ENCODE assay signal across 8 cellular contexts in the genomic region with DNA sequence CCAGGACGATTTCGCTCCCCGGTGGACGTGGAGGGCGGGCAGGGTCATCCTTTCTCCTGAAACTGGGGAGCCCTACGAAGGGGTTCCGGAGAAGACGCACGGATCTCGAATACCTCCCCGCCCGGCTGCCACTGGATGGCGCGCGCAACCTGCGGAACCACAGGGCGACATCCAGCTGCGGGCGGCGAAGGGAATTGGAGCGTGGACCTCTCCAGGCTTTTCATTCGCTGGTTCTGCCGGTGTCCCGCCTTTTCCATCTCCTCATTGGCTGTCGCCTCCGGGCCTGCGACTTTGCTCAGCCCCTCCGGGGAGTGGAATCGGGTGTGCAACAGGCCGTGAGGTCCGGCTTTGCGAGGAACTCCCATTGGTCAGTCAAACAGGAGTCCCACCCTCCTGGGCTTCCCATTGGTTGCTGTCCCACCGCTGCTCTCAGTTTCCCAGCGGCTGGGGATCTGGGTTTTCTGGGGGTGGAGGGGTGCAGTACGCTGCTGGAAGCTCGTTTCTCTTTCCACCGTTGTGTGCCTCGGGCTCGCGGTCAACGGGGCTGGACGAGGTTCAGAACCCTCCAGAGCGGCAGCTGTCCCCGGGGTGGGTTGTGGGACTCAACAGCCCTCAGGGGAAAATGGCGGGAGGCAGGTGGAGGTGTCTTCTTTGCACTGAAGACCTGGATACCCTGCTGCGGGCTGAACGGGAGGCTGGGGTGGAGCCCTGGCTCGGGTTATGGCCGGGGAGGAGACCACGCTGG. TPM values are rescaled to one million over a fixed set of nuclear protein-coding genes. Genes with fewer than 3 reads are reported as not detected.
DNase-seq lines count a peak whose midpoint lies in the region; ATAC-seq and TF ChIP-seq lines count a peak whose summit lies in the region.

No MANE protein-coding gene starts in this region.

- H3K4me3 ChIP-seq in A673 (ENCODE audit: low read depth, low read length, poor library complexity, severe bottlenecking) (peak overlapping the region; percentile 53), spleen (peak overlapping the region; percentile 49 to 77 (median 62))

- WGBS in spleen, 5 donors: 1 to 2% (median 1%) methylated on average over 38 to 50 of the region's 50 CpGs

- peak overlapping the region; percentile 82 for H3K27ac Mint-ChIP-seq in WTC11

- H3K9me3 ChIP-seq in A673 (ENCODE audit: low read depth, low read length, poor library complexity, severe bottlenecking): peaks cover 1% of the 10 kb centered on the region
- peaks cover 0 to 11% (median 9%) of the 10 kb centered on the region in 8 donors for H3K9me3 ChIP-seq in spleen

- no peak for TF ChIP-seq POLR2A in spleen (IDR thresholded peaks at IDR 0.05)

- peak; percentile 99 for DNase-seq in A673 (ENCODE audit: low spot score)
- DNase-seq in NCI-H2171 treated with DMSO at 0.1 percent for 48 hours (lab: John Stamatoyannopoulos, UW): peak; percentile 97
- peak; percentile 97 for DNase-seq in WTC11 (ENCODE audit: low spot score)
- DNase-seq in central memory CD4-positive, alpha-beta T cell: peak; percentile 96
- DNase-seq in iris pigment epithelial cell (ENCODE audit: low read depth): peak; percentile 97
- peak; percentile 97 for DNase-seq in spleen

- peak overlapping the region; percentile 11 for H3K27ac ChIP-seq in A673 (ENCODE audit: low read depth, low read length, poor library complexity, severe bottlenecking)
- peak overlapping the region in 7 of 8 donors; percentile 36 to 88 (median 76) for H3K27ac ChIP-seq in spleen

- no peaks in the 10 kb centered on the region for H3K4me1 Mint-ChIP-seq in WTC11

- peaks cover 7% of the 10 kb centered on the region for H3K36me3 Mint-ChIP-seq in WTC11

- peak overlapping the region; percentile 88 for H3K4me3 Mint-ChIP-seq in WTC11

- TF ChIP-seq CTCF in A673 (conservative IDR thresholded peaks at IDR 0.05; ENCODE audit: low read depth, low read length): peak; percentile 92
- TF ChIP-seq CTCF in WTC11 (IDR thresholded peaks at IDR 0.05): no peak
- peak; percentile 36 to 92 (median 75) for TF ChIP-seq CTCF in spleen (IDR thresholded peaks at IDR 0.05 in 8 of 11, conservative IDR thresholded peaks at IDR 0.05 in 3 of 11)

- ATAC-seq in GM18867 (IDR thresholded peaks at IDR 0.05; ENCODE audit: unreplicated experiment): peak; percentile 81
- peak; percentile 90 for ATAC-seq in HG03108 (IDR thresholded peaks at IDR 0.05; ENCODE audit: unreplicated experiment)
- peak; percentile 99 for ATAC-seq in WTC11

- H3K27me3 ChIP-seq in A673 (replicated peaks; ENCODE audit: insufficient read depth, low read depth, low read length, poor library complexity): no peaks in the 10 kb centered on the region
- peaks cover 0 to 6% (median 0%) of the 10 kb centered on the region in 7 donors for H3K27me3 ChIP-seq in spleen (replicated peaks in 1 of 7)

- H3K27me3 Mint-ChIP-seq in WTC11 (ENCODE audit: low read depth): peaks cover 4% of the 10 kb centered on the region

- H3K4me1 ChIP-seq in A673 (ENCODE audit: insufficient read depth, low read length, poor library complexity, severe bottlenecking) (no peaks in the 10 kb centered on the region), spleen (peaks cover 0 to 16% (median 14%) of the 10 kb centered on the region in 6 donors)

- intact Hi-C loops in A673 (cut with micrococcal nuclease; ENCODE audit: unreplicated experiment): loop anchor here (10.0 kb wide), 1 partner anchor 596 kb away; no protein-coding TSS in a partner anchor
- intact Hi-C loops in spleen (cut with DNase I; ENCODE audit: low total_unique reads): no loop called here

- BruUV-seq in A673 (replicated peaks; lab: Mats Ljungman, UMichigan): no TSS peak

- H3K36me3 ChIP-seq in A673 (ENCODE audit: insufficient read depth, low read length, poor library complexity, severe bottlenecking): no peaks in the 10 kb centered on the region
- H3K36me3 ChIP-seq in spleen: no peaks in the 10 kb centered on the region

- CTCF ChIA-PET in A673 (lab: Charles Lee) (interaction anchor here (0.5 to 1.2 kb wide), 3 partner anchors 13 to 587 kb away, joined by 5 to 8 read pairs (median 7); partner anchors contain the start of genes CTNS and SHPK), WTC11 (lab: Charles Lee) (interaction anchor here (0.6 to 1.8 kb wide), 20 partner anchors 9 to 797 kb away, joined by 3 to 10 read pairs (median 3); partner anchors contain the start of genes CTNS, NCBP3 and SHPK)

- H3K9me3 Mint-ChIP-seq in WTC11: peaks cover 13% of the 10 kb centered on the region

- POLR2A ChIA-PET in A673 (lab: Charles Lee; ENCODE audit: low non-redundant PET): no interaction called here
- POLR2A ChIA-PET in WTC11 (lab: Charles Lee): interaction anchor here (0.5 kb wide), 1 partner anchor 329 kb away, joined by 3 read pairs; no protein-coding TSS in a partner anchor

TF ChIP-seq in WTC11, 78 proteins besides CTCF, POLR2A, EP300 and RAD21 (continues in another document):
- TF ChIP-seq ZNF416 (CRISPR knock-in tag; IDR thresholded peaks at IDR 0.05): no peak
- TF ChIP-seq ZNF138 (CRISPR knock-in tag; conservative IDR thresholded peaks at IDR 0.05): 0 out of 2 replicates have a peak, but pooled peaks have one; percentile 16
- TF ChIP-seq, protein P1, sequence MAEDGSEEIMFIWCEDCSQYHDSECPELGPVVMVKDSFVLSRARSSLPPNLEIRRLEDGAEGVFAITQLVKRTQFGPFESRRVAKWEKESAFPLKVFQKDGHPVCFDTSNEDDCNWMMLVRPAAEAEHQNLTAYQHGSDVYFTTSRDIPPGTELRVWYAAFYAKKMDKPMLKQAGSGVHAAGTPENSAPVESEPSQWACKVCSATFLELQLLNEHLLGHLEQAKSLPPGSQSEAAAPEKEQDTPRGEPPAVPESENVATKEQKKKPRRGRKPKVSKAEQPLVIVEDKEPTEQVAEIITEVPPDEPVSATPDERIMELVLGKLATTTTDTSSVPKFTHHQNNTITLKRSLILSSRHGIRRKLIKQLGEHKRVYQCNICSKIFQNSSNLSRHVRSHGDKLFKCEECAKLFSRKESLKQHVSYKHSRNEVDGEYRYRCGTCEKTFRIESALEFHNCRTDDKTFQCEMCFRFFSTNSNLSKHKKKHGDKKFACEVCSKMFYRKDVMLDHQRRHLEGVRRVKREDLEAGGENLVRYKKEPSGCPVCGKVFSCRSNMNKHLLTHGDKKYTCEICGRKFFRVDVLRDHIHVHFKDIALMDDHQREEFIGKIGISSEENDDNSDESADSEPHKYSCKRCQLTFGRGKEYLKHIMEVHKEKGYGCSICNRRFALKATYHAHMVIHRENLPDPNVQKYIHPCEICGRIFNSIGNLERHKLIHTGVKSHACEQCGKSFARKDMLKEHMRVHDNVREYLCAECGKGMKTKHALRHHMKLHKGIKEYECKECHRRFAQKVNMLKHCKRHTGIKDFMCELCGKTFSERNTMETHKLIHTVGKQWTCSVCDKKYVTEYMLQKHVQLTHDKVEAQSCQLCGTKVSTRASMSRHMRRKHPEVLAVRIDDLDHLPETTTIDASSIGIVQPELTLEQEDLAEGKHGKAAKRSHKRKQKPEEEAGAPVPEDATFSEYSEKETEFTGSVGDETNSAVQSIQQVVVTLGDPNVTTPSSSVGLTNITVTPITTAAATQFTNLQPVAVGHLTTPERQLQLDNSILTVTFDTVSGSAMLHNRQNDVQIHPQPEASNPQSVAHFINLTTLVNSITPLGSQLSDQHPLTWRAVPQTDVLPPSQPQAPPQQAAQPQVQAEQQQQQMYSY (CRISPR knock-in tag; IDR thresholded peaks at IDR 0.05): 0 out of 2 replicates have a peak, but pooled peaks have one; percentile 23
- peak; percentile 80 for TF ChIP-seq ZNF232 (CRISPR knock-in tag; IDR thresholded peaks at IDR 0.05)
- peak; percentile 22; the same call in 1 of the 2 replicates for TF ChIP-seq FOXP1 (CRISPR knock-in tag; IDR thresholded peaks at IDR 0.05; ENCODE audit: borderline replicate concordance)
- TF ChIP-seq ESRRA (CRISPR knock-in tag; IDR thresholded peaks at IDR 0.05; ENCODE audit: borderline replicate concordance): no peak
- TF ChIP-seq HMGXB4 (CRISPR knock-in tag; IDR thresholded peaks at IDR 0.05): peak; percentile 50; the same call in 1 of the 2 replicates
- 0 out of 2 replicates have a peak, but pooled peaks have one; percentile 56 for TF ChIP-seq SMAD3 (CRISPR knock-in tag; IDR thresholded peaks at IDR 0.05; ENCODE audit: borderline replicate concordance)
- TF ChIP-seq, protein P2, sequence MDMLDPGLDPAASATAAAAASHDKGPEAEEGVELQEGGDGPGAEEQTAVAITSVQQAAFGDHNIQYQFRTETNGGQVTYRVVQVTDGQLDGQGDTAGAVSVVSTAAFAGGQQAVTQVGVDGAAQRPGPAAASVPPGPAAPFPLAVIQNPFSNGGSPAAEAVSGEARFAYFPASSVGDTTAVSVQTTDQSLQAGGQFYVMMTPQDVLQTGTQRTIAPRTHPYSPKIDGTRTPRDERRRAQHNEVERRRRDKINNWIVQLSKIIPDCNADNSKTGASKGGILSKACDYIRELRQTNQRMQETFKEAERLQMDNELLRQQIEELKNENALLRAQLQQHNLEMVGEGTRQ (CRISPR knock-in tag; IDR thresholded peaks at IDR 0.05): 0 out of 2 replicates have a peak, but pooled peaks have one; percentile 25
- peak; percentile 15 for TF ChIP-seq TEAD1 (CRISPR knock-in tag; IDR thresholded peaks at IDR 0.05)
- TF ChIP-seq IRF1 (CRISPR knock-in tag; IDR thresholded peaks at IDR 0.05): no peak
- TF ChIP-seq NFYB (CRISPR knock-in tag; conservative IDR thresholded peaks at IDR 0.05; ENCODE audit: low read depth): peak; percentile 95

RNA-seq across cellular contexts. Expression of gene OR1D5, which starts 14.5 kb away (rescaled TPM):
- total RNA-seq in A673 (2021): not detected in 2 replicates
- total RNA-seq in WTC11 (2021): not detected in 3 replicates
- not detected for total RNA-seq in spleen
- polyA plus RNA-seq in spleen: not detected

RNA-seq across cellular contexts. Expression of gene OR1D2, which starts 55.3 kb away (rescaled TPM):
- not detected in 2 replicates for total RNA-seq in A673 (2021)
- total RNA-seq in WTC11 (2021): not detected in 3 replicates
- total RNA-seq in spleen: not detected
- polyA plus RNA-seq in spleen: not detected

Comparison
In these comparisons a context has a peak if more than half of its experiments do, and no peak if none do; other contexts are left out.
1. Peak in every context shown above with its lines: DNase-seq, ATAC-seq, H3K4me3 ChIP-seq and H3K27ac ChIP-seq.